ENCODE assay signal across 24 cellular contexts in the genomic region with DNA sequence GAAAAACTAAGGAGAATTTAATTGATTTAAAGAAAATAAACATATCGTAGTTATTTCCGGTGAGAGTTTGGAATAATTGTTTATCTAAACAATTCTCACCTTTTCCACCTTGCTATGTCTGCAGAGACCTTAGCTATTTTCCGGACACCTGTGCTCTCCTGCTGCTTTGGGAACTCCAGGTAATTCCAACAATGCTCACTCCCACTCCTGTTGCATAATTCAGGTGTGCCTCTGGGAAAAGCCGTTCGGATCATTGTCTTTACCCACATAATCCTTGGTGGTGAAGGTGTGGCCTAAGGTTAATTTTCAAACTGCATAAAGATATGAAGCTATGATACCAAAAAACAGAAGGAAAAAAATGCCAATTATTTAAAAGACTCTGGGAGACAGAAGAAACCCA. TPM values are rescaled to one million over a fixed set of nuclear protein-coding genes. Genes with fewer than 3 reads are reported as not detected.
"Had no signal": no experiment of that assay in that cellular context is flagged by ENCODE, and none has a peak within 500 bp of the region (broad histone marks: within the 10 kb centered on the region; RNA-seq: fewer than 3 reads in every experiment).

No MANE protein-coding gene starts in this region.

- H3K9me3 ChIP-seq: gastrocnemius medialis, heart left ventricle, neutrophil, right lobe of liver, testis, upper lobe of right lung had no signal

- DNase-seq: activated CD4-positive, alpha-beta T cell treated with anti-CD3 and anti-CD28 coated beads, Interleukin-2, amount 10 ng/mL, durations not matched to agents 7 days and 5 days; activated CD8-positive, alpha-beta memory T cell treated with anti-CD3 and anti-CD28 coated beads for 24 hours; activated CD8-positive, alpha-beta memory T cell treated with anti-CD3 and anti-CD28 coated beads, Interleukin-2, amount 50 U/mL, for 48 hours; activated effector memory CD4-positive, alpha-beta T cell treated with Interleukin-2 at 50 U/mL for 16 hours; activated naive CD4-positive, alpha-beta T cell treated with anti-CD3 and anti-CD28 coated beads, Interleukin-2, amount 50 U/mL, for 16 hours; activated T-cell treated with anti-CD3 and anti-CD28 coated beads, Interleukin-2, amount 50 U/mL, for 48 hours; aorta; brain microvascular endothelial cell; effector CD4-positive, alpha-beta T cell; gastrocnemius medialis; heart left ventricle; mesendoderm; right lobe of liver; stimulated activated CD4-positive, alpha-beta T cell treated with anti-CD3 and anti-CD28 coated beads, Interleukin-4, amount 100 ng/mL, for 4 hours; testis; upper lobe of right lung had no signal

- H3K27me3 ChIP-seq: brain microvascular endothelial cell, gastrocnemius medialis, heart left ventricle, neutrophil, right lobe of liver, testis, upper lobe of right lung had no signal

- H2AFZ ChIP-seq: parathyroid adenoma had no signal

- H3K9ac ChIP-seq: parathyroid adenoma had no signal

- H3K9me3 Mint-ChIP-seq: activated CD4-positive, alpha-beta T cell treated with anti-CD3 and anti-CD28 coated beads, Interleukin-2, amount 10 ng/mL, durations not matched to agents 7 days and 5 days; natural killer cell treated with Interleukin-12 subunit alpha and Interleukin-12 subunit beta and Interleukin-15 and Interleukin-18, amount 100 ng/mL, for 72 hours; stimulated activated memory B cell treated with anti-CD40 and anti-IgM and Interleukin-4, amounts not matched to agents 10 μg/mL and 1 μg/mL and 100 μg/mL, for 72 hours had no signal

- H3K4me3 ChIP-seq: gastrocnemius medialis, heart left ventricle, right lobe of liver, testis, upper lobe of right lung had no signal

- H3K36me3 ChIP-seq: gastrocnemius medialis, neutrophil, right lobe of liver, upper lobe of right lung had no signal

- H3K27me3 Mint-ChIP-seq: natural killer cell treated with Interleukin-12 subunit alpha and Interleukin-12 subunit beta and Interleukin-15 and Interleukin-18, amount 100 ng/mL, for 72 hours; stimulated activated memory B cell treated with anti-CD40 and anti-IgM and Interleukin-4, amounts not matched to agents 10 μg/mL and 1 μg/mL and 100 μg/mL, for 72 hours had no signal

- H3K27ac Mint-ChIP-seq: activated CD4-positive, alpha-beta T cell treated with anti-CD3 and anti-CD28 coated beads, Interleukin-2, amount 10 ng/mL, durations not matched to agents 7 days and 5 days; natural killer cell treated with Interleukin-12 subunit alpha and Interleukin-12 subunit beta and Interleukin-15 and Interleukin-18, amount 100 ng/mL, for 72 hours; stimulated activated memory B cell treated with anti-CD40 and anti-IgM and Interleukin-4, amounts not matched to agents 10 μg/mL and 1 μg/mL and 100 μg/mL, for 72 hours had no signal

- H3K4me1 ChIP-seq: gastrocnemius medialis, heart left ventricle, parathyroid adenoma, right lobe of liver, testis, upper lobe of right lung had no signal

- H3K27ac ChIP-seq: brain microvascular endothelial cell, gastrocnemius medialis, heart left ventricle, neutrophil, parathyroid adenoma, right lobe of liver, testis, upper lobe of right lung had no signal

- H3K36me3 Mint-ChIP-seq: natural killer cell treated with Interleukin-12 subunit alpha and Interleukin-12 subunit beta and Interleukin-15 and Interleukin-18, amount 100 ng/mL, for 72 hours had no signal

- H3K79me2 ChIP-seq: parathyroid adenoma had no signal

- ATAC-seq: activated CD4-positive, CD25-positive, alpha-beta regulatory T cell treated with anti-CD3 and anti-CD28 coated beads, Interleukin-2, amount 50 U/mL, for 24 hours; gastrocnemius medialis; heart left ventricle; natural killer cell treated with Interleukin-12 subunit alpha and Interleukin-12 subunit beta and Interleukin-15 and Interleukin-18, amount 100 ng/mL, for 72 hours; stimulated activated memory B cell treated with anti-CD40 and anti-IgM and Interleukin-4, amounts not matched to agents 10 μg/mL and 1 μg/mL and 100 μg/mL, for 72 hours; upper lobe of right lung had no signal

- H3K4me3 Mint-ChIP-seq: activated CD4-positive, alpha-beta T cell treated with anti-CD3 and anti-CD28 coated beads, Interleukin-2, amount 10 ng/mL, durations not matched to agents 7 days and 5 days; natural killer cell treated with Interleukin-12 subunit alpha and Interleukin-12 subunit beta and Interleukin-15 and Interleukin-18, amount 100 ng/mL, for 72 hours; stimulated activated memory B cell treated with anti-CD40 and anti-IgM and Interleukin-4, amounts not matched to agents 10 μg/mL and 1 μg/mL and 100 μg/mL, for 72 hours had no signal

RNA-seq across cellular contexts. Expression of a gene that starts 59.4 kb away (rescaled TPM):
- total RNA-seq: activated CD4-positive, alpha-beta T cell treated with anti-CD3 and anti-CD28 coated beads, Interleukin-2, amount 10 ng/mL, durations not matched to agents 7 days and 5 days; aorta; gastrocnemius medialis; heart left ventricle; lower leg skin; natural killer cell treated with Interleukin-12 subunit alpha and Interleukin-12 subunit beta and Interleukin-15 and Interleukin-18, amount 100 ng/mL, for 72 hours; right lobe of liver; T-helper 1 cell treated with Interleukin-12 subunit alpha and Interleukin-12 subunit beta and Interleukin-4 antibody, amounts not matched to agents 30 ng/mL and 1 ng/mL, for 36 hours; upper lobe of right lung had no signal
- polyA plus RNA-seq: aorta, esophagus, heart left ventricle had no signal
